11 cellular contexts compared by ENCODE assay signal in genomic region chr5:73626814-73627313, GRCh38. TPM values are rescaled to one million over a fixed set of nuclear protein-coding genes. Genes with fewer than 3 reads are reported as not detected.
DNase-seq lines count a peak whose midpoint lies in the region; ATAC-seq and TF ChIP-seq lines count a peak whose summit lies in the region.
"Had no signal": no experiment of that assay in that cellular context is flagged by ENCODE, and none has a peak within 500 bp of the region (broad histone marks: within the 10 kb centered on the region; RNA-seq: fewer than 3 reads in every experiment).

No MANE protein-coding gene starts in this region.

- no peak overlapping the region for H2AK5ac ChIP-seq in mesendoderm (ENCODE audit: low read length)

- H3K36me3 ChIP-seq in mesendoderm (ENCODE audit: control insufficient read depth, insufficient read depth, low read length): no peaks in the 10 kb centered on the region

- peak overlapping the region; percentile 82 for H3K4me2 ChIP-seq in mesendoderm (ENCODE audit: low read length)

- H3K56ac ChIP-seq in mesendoderm (ENCODE audit: low read length): peak overlapping the region; percentile 42

- no peak overlapping the region for H3K18ac ChIP-seq in mesendoderm (ENCODE audit: low read length)

- H2BK120ac ChIP-seq in mesendoderm (ENCODE audit: low read depth, low read length): no peak overlapping the region

- H4K5ac ChIP-seq in mesendoderm (ENCODE audit: low read length): no peak overlapping the region

- peaks cover 27% of the 10 kb centered on the region for H3K27me3 Mint-ChIP-seq in activated naive CD8-positive, alpha-beta T cell
- H3K27me3 Mint-ChIP-seq in activated naive CD8-positive, alpha-beta T cell treated with anti-CD3 and anti-CD28 coated beads, Interleukin-2, amount 50 U/mL, for 24 hours: peaks cover 47% of the 10 kb centered on the region
- no peaks in the 10 kb centered on the region for H3K27me3 Mint-ChIP-seq in chondrocyte (ENCODE audit: low read depth)
- peaks cover 39% of the 10 kb centered on the region for H3K27me3 Mint-ChIP-seq in type B pancreatic cell
- peaks cover 54% of the 10 kb centered on the region for H3K27me3 Mint-ChIP-seq in activated T-helper 1 cell treated with anti-CD3 and anti-CD28 coated beads, Interleukin-12 subunit alpha, Interleukin-12 subunit beta, Interleukin-2, Interleukin-4 antibody, amounts not matched to agents 30 ng/mL and 10 ng/mL and 1 ng/mL, durations not matched to agents 14 hours and 24 hours and 36 hours (ENCODE audit: insufficient read depth)

- H3K4me1 ChIP-seq in mesendoderm (ENCODE audit: control insufficient read depth, low read depth, low read length): no peaks in the 10 kb centered on the region

- no CpG with 5 or more reads among the region's 14 CpGs for WGBS in mesendoderm (ENCODE audit: extremely low coverage, insufficient coverage, low lambda C conversion rate)

- no peak overlapping the region for H4K8ac ChIP-seq in mesendoderm (ENCODE audit: low read depth, low read length)

- no peak for TF ChIP-seq CTCF in chondrocyte (IDR thresholded peaks at IDR 0.05)
- no peak for TF ChIP-seq CTCF in type B pancreatic cell (conservative IDR thresholded peaks at IDR 0.05)

- H3K79me1 ChIP-seq in mesendoderm (ENCODE audit: low read length): no peaks in the 10 kb centered on the region

- intact Hi-C loops in activated T-helper 1 cell treated with anti-CD3 and anti-CD28 coated beads, Interleukin-12 subunit alpha, Interleukin-12 subunit beta, Interleukin-2, Interleukin-4 antibody, amounts not matched to agents 30 ng/mL and 10 ng/mL and 1 ng/mL, durations not matched to agents 14 hours and 24 hours and 36 hours (cut with micrococcal nuclease): no loop called here

- H3K4ac ChIP-seq in mesendoderm (ENCODE audit: low read depth, low read length): no peak overlapping the region

- H3K27ac Mint-ChIP-seq in activated naive CD8-positive, alpha-beta T cell: no peak overlapping the region
- H3K27ac Mint-ChIP-seq in activated naive CD8-positive, alpha-beta T cell treated with anti-CD3 and anti-CD28 coated beads, Interleukin-2, amount 50 U/mL, for 24 hours: no peak overlapping the region
- peak overlapping the region; percentile 41 for H3K27ac Mint-ChIP-seq in chondrocyte (ENCODE audit: unreplicated experiment)
- peak overlapping the region; percentile 3 for H3K27ac Mint-ChIP-seq in type B pancreatic cell
- no peak overlapping the region for H3K27ac Mint-ChIP-seq in activated T-helper 1 cell treated with anti-CD3 and anti-CD28 coated beads, Interleukin-12 subunit alpha, Interleukin-12 subunit beta, Interleukin-2, Interleukin-4 antibody, amounts not matched to agents 30 ng/mL and 10 ng/mL and 1 ng/mL, durations not matched to agents 14 hours and 24 hours and 36 hours
- H3K27ac Mint-ChIP-seq: dendritic cell treated with granulocyte-macrophage colony-stimulating factor and Interleukin-4, amounts not matched to agents 40 ng/mL and 50 ng/mL, for 4 days; T-helper 2 cell treated with Interferon-gamma antibody and Interleukin-4, amounts not matched to agents 5 μg/mL and 100 μg/mL, for 36 hours had no signal

- ATAC-seq in activated naive CD8-positive, alpha-beta T cell treated with anti-CD3 and anti-CD28 coated beads, Interleukin-2, amount 50 U/mL, for 24 hours: no peak
- ATAC-seq in HG02798 (IDR thresholded peaks at IDR 0.05; ENCODE audit: poor library complexity, unreplicated experiment): no peak

- peak overlapping the region; percentile 48 for H3K9ac ChIP-seq in mesendoderm (ENCODE audit: low read length)

- H2BK15ac ChIP-seq in mesendoderm (replicated peaks; ENCODE audit: low read depth): no peak overlapping the region

- DNase-seq in activated naive CD8-positive, alpha-beta T cell treated with anti-CD3 and anti-CD28 coated beads, Interleukin-2, amount 50 U/mL, for 24 hours: no peak
- DNase-seq in chondrocyte (ENCODE audit: low spot score) (no peak), mesendoderm (no peak), type B pancreatic cell (ENCODE audit: extremely low spot score, unreplicated experiment) (no peak)
- no peak for DNase-seq in stimulated activated CD4-positive, alpha-beta T cell treated with anti-CD3 and anti-CD28 coated beads, Interleukin-4, amount 100 ng/mL, for 1 hour
- no peak for DNase-seq in activated T-helper 1 cell treated with anti-CD3 and anti-CD28 coated beads, Interleukin-12 subunit alpha, Interleukin-12 subunit beta, Interleukin-2, Interleukin-4 antibody, amounts not matched to agents 30 ng/mL and 10 ng/mL and 1 ng/mL, durations not matched to agents 14 hours and 24 hours and 36 hours (ENCODE audit: low spot score)
- DNase-seq: MV-4-11 had no signal

- H3K27ac ChIP-seq in mesendoderm (ENCODE audit: low read depth, low read length): no peak overlapping the region

- peaks cover 3% of the 10 kb centered on the region for H3K4me1 Mint-ChIP-seq in activated naive CD8-positive, alpha-beta T cell (ENCODE audit: low read depth)
- peaks cover 6% of the 10 kb centered on the region for H3K4me1 Mint-ChIP-seq in activated naive CD8-positive, alpha-beta T cell treated with anti-CD3 and anti-CD28 coated beads, Interleukin-2, amount 50 U/mL, for 24 hours
- H3K4me1 Mint-ChIP-seq in chondrocyte (ENCODE audit: low read depth) (peaks cover 36% of the 10 kb centered on the region), type B pancreatic cell (ENCODE audit: unreplicated experiment) (peaks cover 11% of the 10 kb centered on the region)
- H3K4me1 Mint-ChIP-seq in activated T-helper 1 cell treated with anti-CD3 and anti-CD28 coated beads, Interleukin-12 subunit alpha, Interleukin-12 subunit beta, Interleukin-2, Interleukin-4 antibody, amounts not matched to agents 30 ng/mL and 10 ng/mL and 1 ng/mL, durations not matched to agents 14 hours and 24 hours and 36 hours (ENCODE audit: low read depth): no peaks in the 10 kb centered on the region

- H3K4me3 Mint-ChIP-seq in activated naive CD8-positive, alpha-beta T cell: peak overlapping the region; percentile 32
- no peak overlapping the region for H3K4me3 Mint-ChIP-seq in activated naive CD8-positive, alpha-beta T cell treated with anti-CD3 and anti-CD28 coated beads, Interleukin-2, amount 50 U/mL, for 24 hours
- peak overlapping the region; percentile 71 for H3K4me3 Mint-ChIP-seq in chondrocyte (ENCODE audit: unreplicated experiment)
- H3K4me3 Mint-ChIP-seq in type B pancreatic cell: peak overlapping the region; percentile 82
- no peak overlapping the region for H3K4me3 Mint-ChIP-seq in activated T-helper 1 cell treated with anti-CD3 and anti-CD28 coated beads, Interleukin-12 subunit alpha, Interleukin-12 subunit beta, Interleukin-2, Interleukin-4 antibody, amounts not matched to agents 30 ng/mL and 10 ng/mL and 1 ng/mL, durations not matched to agents 14 hours and 24 hours and 36 hours
- H3K4me3 Mint-ChIP-seq: T-helper 2 cell treated with Interferon-gamma antibody and Interleukin-4, amounts not matched to agents 5 μg/mL and 100 μg/mL, for 36 hours had no signal

- H3K23ac ChIP-seq in mesendoderm (ENCODE audit: low read length): no peak overlapping the region

- H2BK5ac ChIP-seq in mesendoderm (ENCODE audit: low read length): no peak overlapping the region

- H3K9me3 Mint-ChIP-seq in activated naive CD8-positive, alpha-beta T cell (ENCODE audit: low read depth): no peaks in the 10 kb centered on the region
- H3K9me3 Mint-ChIP-seq in activated naive CD8-positive, alpha-beta T cell treated with anti-CD3 and anti-CD28 coated beads, Interleukin-2, amount 50 U/mL, for 24 hours: no peaks in the 10 kb centered on the region
- H3K9me3 Mint-ChIP-seq in chondrocyte (ENCODE audit: low read depth) (no peaks in the 10 kb centered on the region), type B pancreatic cell (no peaks in the 10 kb centered on the region)
- H3K9me3 Mint-ChIP-seq in activated T-helper 1 cell treated with anti-CD3 and anti-CD28 coated beads, Interleukin-12 subunit alpha, Interleukin-12 subunit beta, Interleukin-2, Interleukin-4 antibody, amounts not matched to agents 30 ng/mL and 10 ng/mL and 1 ng/mL, durations not matched to agents 14 hours and 24 hours and 36 hours: no peaks in the 10 kb centered on the region
- H3K9me3 Mint-ChIP-seq: dendritic cell treated with granulocyte-macrophage colony-stimulating factor and Interleukin-4, amounts not matched to agents 40 ng/mL and 50 ng/mL, for 4 days; T-helper 2 cell treated with Interferon-gamma antibody and Interleukin-4, amounts not matched to agents 5 μg/mL and 100 μg/mL, for 36 hours had no signal

- no peak overlapping the region for H3K4me3 ChIP-seq in mesendoderm (ENCODE audit: low read length)

- no peaks in the 10 kb centered on the region for H3K36me3 Mint-ChIP-seq in activated naive CD8-positive, alpha-beta T cell
- H3K36me3 Mint-ChIP-seq in activated naive CD8-positive, alpha-beta T cell treated with anti-CD3 and anti-CD28 coated beads, Interleukin-2, amount 50 U/mL, for 24 hours (ENCODE audit: low read depth): no peaks in the 10 kb centered on the region
- H3K36me3 Mint-ChIP-seq in chondrocyte (ENCODE audit: low read depth): no peaks in the 10 kb centered on the region
- H3K36me3 Mint-ChIP-seq in type B pancreatic cell: no peaks in the 10 kb centered on the region
- no peaks in the 10 kb centered on the region for H3K36me3 Mint-ChIP-seq in activated T-helper 1 cell treated with anti-CD3 and anti-CD28 coated beads, Interleukin-12 subunit alpha, Interleukin-12 subunit beta, Interleukin-2, Interleukin-4 antibody, amounts not matched to agents 30 ng/mL and 10 ng/mL and 1 ng/mL, durations not matched to agents 14 hours and 24 hours and 36 hours (ENCODE audit: low read depth)

- H3K27me3 ChIP-seq in mesendoderm (ENCODE audit: insufficient read depth, low read length, poor library complexity): peaks cover 24% of the 10 kb centered on the region

- H3K79me2 ChIP-seq in mesendoderm (ENCODE audit: control insufficient read depth, insufficient read depth, low read length): no peaks in the 10 kb centered on the region

RNA-seq across cellular contexts. Expression of gene ARHGEF28, which starts 0.9 kb away (rescaled TPM):
- total RNA-seq in chondrocyte: 9.3 to 20.1 TPM (median 10.1 TPM) in 3 replicates
- polyA plus RNA-seq in mesendoderm (2013, experiment 1 of 2): 0.06 TPM
- polyA plus RNA-seq in mesendoderm (2013, experiment 2 of 2): 0.04 TPM
- total RNA-seq in type B pancreatic cell (ENCODE audit: low replicate concordance): 24.9 and 44.1 TPM in 2 replicates
- total RNA-seq in activated T-helper 1 cell treated with anti-CD3 and anti-CD28 coated beads, Interleukin-12 subunit alpha, Interleukin-12 subunit beta, Interleukin-2, Interleukin-4 antibody, amounts not matched to agents 30 ng/mL and 10 ng/mL and 1 ng/mL, durations not matched to agents 14 hours and 24 hours and 36 hours: 0.03 and 0.29 TPM in 2 replicates

Comparison
In these comparisons a context has a peak if more than half of its experiments do, and no peak if none do; other contexts are left out.
1. H3K4me3 Mint-ChIP-seq: peak in activated naive CD8-positive, alpha-beta T cell (single experiment), chondrocyte (single experiment) and type B pancreatic cell (single experiment); none in activated naive CD8-positive, alpha-beta T cell treated with anti-CD3 and anti-CD28 coated beads, Interleukin-2, amount 50 U/mL, for 24 hours (single experiment) and activated T-helper 1 cell treated with anti-CD3 and anti-CD28 coated beads, Interleukin-12 subunit alpha, Interleukin-12 subunit beta, Interleukin-2, Interleukin-4 antibody, amounts not matched to agents 30 ng/mL and 10 ng/mL and 1 ng/mL, durations not matched to agents 14 hours and 24 hours and 36 hours (single experiment).
2. H3K27ac Mint-ChIP-seq: peak in chondrocyte (single experiment) and type B pancreatic cell (single experiment); none in activated naive CD8-positive, alpha-beta T cell (single experiment), activated naive CD8-positive, alpha-beta T cell treated with anti-CD3 and anti-CD28 coated beads, Interleukin-2, amount 50 U/mL, for 24 hours (single experiment) and activated T-helper 1 cell treated with anti-CD3 and anti-CD28 coated beads, Interleukin-12 subunit alpha, Interleukin-12 subunit beta, Interleukin-2, Interleukin-4 antibody, amounts not matched to agents 30 ng/mL and 10 ng/mL and 1 ng/mL, durations not matched to agents 14 hours and 24 hours and 36 hours (single experiment).